In the genomic region with DNA sequence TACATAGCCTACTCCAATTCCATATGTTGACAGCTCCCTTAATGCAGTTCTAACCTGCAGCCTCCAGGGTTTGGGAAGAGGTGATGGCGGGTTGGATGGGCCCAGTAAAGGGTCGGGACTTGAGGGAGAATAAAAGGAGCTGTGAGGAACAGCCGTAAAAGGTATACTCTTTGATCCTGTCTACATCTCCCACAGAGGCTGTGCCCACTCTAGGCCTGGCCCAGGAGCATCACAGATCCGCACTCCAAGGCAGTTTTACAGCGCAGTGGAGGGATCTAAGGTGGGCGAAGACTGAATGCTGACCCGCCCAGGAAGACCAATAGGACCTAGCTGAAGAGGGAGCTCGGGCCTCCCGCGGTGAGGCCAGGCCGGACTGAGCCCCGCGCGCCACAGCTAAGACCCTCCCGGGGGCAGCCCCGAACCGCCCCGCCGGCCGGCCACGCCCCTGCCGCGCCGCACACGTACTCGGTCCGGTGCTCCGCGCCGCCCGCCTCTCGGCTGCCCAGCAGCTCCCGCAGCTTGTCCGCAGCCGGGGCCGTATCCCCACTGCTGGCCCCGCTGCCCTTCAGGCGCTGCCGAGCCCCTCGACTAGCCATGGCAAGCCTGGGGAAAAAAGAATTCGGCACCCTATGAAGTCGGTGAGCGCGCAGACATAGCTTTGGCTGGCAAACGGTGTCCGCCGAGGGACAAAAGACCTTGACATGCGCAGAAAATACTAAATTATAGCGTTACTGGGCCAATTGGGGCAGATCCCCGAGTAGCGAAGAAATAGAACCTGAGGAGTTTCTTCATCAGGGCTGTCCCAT, we compare ENCODE assay signal across 8 cellular contexts. TPM values are rescaled to one million over a fixed set of nuclear protein-coding genes. Genes with fewer than 3 reads are reported as not detected.
DNase-seq lines count a peak whose midpoint lies in the region; ATAC-seq and TF ChIP-seq lines count a peak whose summit lies in the region.

A gene with protein sequence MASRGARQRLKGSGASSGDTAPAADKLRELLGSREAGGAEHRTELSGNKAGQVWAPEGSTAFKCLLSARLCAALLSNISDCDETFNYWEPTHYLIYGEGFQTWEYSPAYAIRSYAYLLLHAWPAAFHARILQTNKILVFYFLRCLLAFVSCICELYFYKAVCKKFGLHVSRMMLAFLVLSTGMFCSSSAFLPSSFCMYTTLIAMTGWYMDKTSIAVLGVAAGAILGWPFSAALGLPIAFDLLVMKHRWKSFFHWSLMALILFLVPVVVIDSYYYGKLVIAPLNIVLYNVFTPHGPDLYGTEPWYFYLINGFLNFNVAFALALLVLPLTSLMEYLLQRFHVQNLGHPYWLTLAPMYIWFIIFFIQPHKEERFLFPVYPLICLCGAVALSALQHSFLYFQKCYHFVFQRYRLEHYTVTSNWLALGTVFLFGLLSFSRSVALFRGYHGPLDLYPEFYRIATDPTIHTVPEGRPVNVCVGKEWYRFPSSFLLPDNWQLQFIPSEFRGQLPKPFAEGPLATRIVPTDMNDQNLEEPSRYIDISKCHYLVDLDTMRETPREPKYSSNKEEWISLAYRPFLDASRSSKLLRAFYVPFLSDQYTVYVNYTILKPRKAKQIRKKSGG (minus strand): TSS at position 695 of the 806 bp plus-strand sequence. CDS start 99 bp downstream, at position 596.

- TF ChIP-seq POLR2A in GM10847 (IDR thresholded peaks at IDR 0.05; ENCODE audit: extremely low read depth, insufficient read length) (peak; percentile 73), NB4 (IDR thresholded peaks at IDR 0.05; ENCODE audit: extremely low read depth, insufficient read length) (peak; percentile 52)

- H3K27me3 ChIP-seq in adipocyte (replicated peaks; ENCODE audit: control insufficient read depth, insufficient read depth, low read length) (no peaks in the 10 kb centered on the region), heart right ventricle (no peaks in the 10 kb centered on the region)

- H3K27ac Mint-ChIP-seq in HFFc6, result peak within 1 kb of the TSS; percentile 96
- peak within 1 kb of the TSS; percentile 97 for H3K27ac Mint-ChIP-seq in progenitor cell of endocrine pancreas

- H3K4me1 Mint-ChIP-seq in HFFc6 (ENCODE audit: low read depth), result peaks cover 19% of the 10 kb centered on the region
- H3K4me1 Mint-ChIP-seq in progenitor cell of endocrine pancreas (ENCODE audit: low read depth), result peaks cover 12% of the 10 kb centered on the region

- peaks cover 36% of the 10 kb centered on the region for H3K36me3 ChIP-seq in adipocyte (ENCODE audit: control insufficient read depth, insufficient read depth, low read length, severe bottlenecking)
- peaks cover 0 to 52% (median 26%) of the 10 kb centered on the region in 9 donors for H3K36me3 ChIP-seq in heart right ventricle

- peak within 1 kb of the TSS; percentile 96 for H3K9ac ChIP-seq in adipocyte (ENCODE audit: low read length)

- H3K4me3 ChIP-seq in NB4 (ENCODE audit: low read depth, low read length), result peak within 1 kb of the TSS; percentile 78
- peak within 1 kb of the TSS; percentile 87 for H3K4me3 ChIP-seq in adipocyte (ENCODE audit: low read length)
- H3K4me3 ChIP-seq in heart right ventricle, result peak within 1 kb of the TSS; percentile 85 to 99 (median 92)

- H3K36me3 Mint-ChIP-seq in HFFc6 (ENCODE audit: low read depth) (peaks cover 21% of the 10 kb centered on the region; the same call in 1 of the 2 replicates), progenitor cell of endocrine pancreas (ENCODE audit: insufficient read depth) (peaks cover 24% of the 10 kb centered on the region)

- 0% methylated on average over 51 of the region's 51 CpGs for WGBS in heart right ventricle, 2 donors

- H3K27ac ChIP-seq in heart right ventricle, result peak within 1 kb of the TSS; percentile 92 to 97 (median 94)

- H3K27me3 Mint-ChIP-seq in HFFc6 (ENCODE audit: insufficient read depth) (no peaks in the 10 kb centered on the region), progenitor cell of endocrine pancreas (no peaks in the 10 kb centered on the region)

- peak; percentile 87 to 96 (median 91) for ATAC-seq in heart right ventricle

- H3K4me3 Mint-ChIP-seq in HFFc6 (peak within 1 kb of the TSS; percentile 99), progenitor cell of endocrine pancreas (ENCODE audit: low read depth) (peak within 1 kb of the TSS; percentile 95)

- no peaks in the 10 kb centered on the region for H3K9me3 ChIP-seq in adipocyte (ENCODE audit: control insufficient read depth, low read length)
- no peaks in the 10 kb centered on the region for H3K9me3 ChIP-seq in heart right ventricle

- DNase-seq in HFFc6 (peak; percentile 88), NB4 (ENCODE audit: low read depth) (peak; percentile 90), SW480 (ENCODE audit: low spot score) (peak; percentile 85), adipocyte (ENCODE audit: low read depth) (peak; percentile 83), heart right ventricle (peak; percentile 88 to 90), progenitor cell of endocrine pancreas (ENCODE audit: low spot score, unreplicated experiment) (peak; percentile 64), ureter (ENCODE audit: low spot score) (peak; percentile 90)

- intact Hi-C loops in heart right ventricle (cut with DNase I), result loop anchor here in 5 of 10 donors (10.0 kb wide), 3 partner anchors 54 to 214 kb away; a partner anchor contains a TSS

- H3K4me1 ChIP-seq in adipocyte (ENCODE audit: control insufficient read depth, insufficient read depth, low read length) (peaks cover 8% of the 10 kb centered on the region), heart right ventricle (peaks cover 0 to 26% (median 19%) of the 10 kb centered on the region in 9 donors)

- TF ChIP-seq CTCF in HFFc6 (IDR thresholded peaks at IDR 0.05) (peak; percentile 70), NB4 (IDR thresholded peaks at IDR 0.05; ENCODE audit: low read depth, low read length) (no peak), heart right ventricle (IDR thresholded peaks at IDR 0.05) (peak in 3 of 9 donors; percentile 5 to 26 (median 13)), progenitor cell of endocrine pancreas (IDR thresholded peaks at IDR 0.05; ENCODE audit: unreplicated experiment) (peak; percentile 54)

- no peaks in the 10 kb centered on the region for H3K9me3 Mint-ChIP-seq in HFFc6
- H3K9me3 Mint-ChIP-seq in progenitor cell of endocrine pancreas (ENCODE audit: low read depth), result no peaks in the 10 kb centered on the region

RNA-seq across cellular contexts. Expression of the gene that starts here (rescaled TPM):
- 10 to 100 TPM; 31.1 to 44.2 (median 36.5) TPM for total RNA-seq in HFFc6 (2021; fragmentation: NEBNext Ultra II Directional; extraction: Animal tissue kit (Norgen Biotek cat#: 25700))
- 10 to 100 TPM; 12.8 to 26.5 (median 17.8) TPM for total RNA-seq in heart right ventricle
- polyA plus RNA-seq in heart right ventricle, result 10 to 100 TPM; 20.0 to 25.8 TPM
- total RNA-seq in progenitor cell of endocrine pancreas, result 45.2 and 47.3 TPM in 2 replicates
- total RNA-seq in ureter, result 33.5 TPM

Comparison
In these comparisons a context has a peak if more than half of its experiments do, and no peak if none do; other contexts are left out.
1. Peak in every context shown above with its lines: DNase-seq, ATAC-seq, H3K4me3 ChIP-seq and H3K27ac ChIP-seq.